17 cellular contexts compared by ENCODE assay signal in genomic region chr13:43293008-43293407, GRCh38.
"Had no signal": no experiment of that assay in that cellular context is flagged by ENCODE, and none has a peak within 500 bp of the region (broad histone marks: within the 10 kb centered on the region; RNA-seq: fewer than 3 reads in every experiment).

No MANE protein-coding gene starts in this region.

- H3K36me3 Mint-ChIP-seq: activated naive CD4-positive, alpha-beta T cell treated with anti-CD3 and anti-CD28 coated beads, Interleukin-2, amount 50 U/mL, for 24 hours had no signal

- H3K9me3 Mint-ChIP-seq: activated B cell treated with CpG ODN at 0.5 μM for 24 hours; activated naive CD4-positive, alpha-beta T cell treated with anti-CD3 and anti-CD28 coated beads, Interleukin-2, amount 50 U/mL, for 24 hours; activated T-cell treated with anti-CD3 and anti-CD28 coated beads, Interleukin-2, amount 50 U/mL, for 4 hours; T-helper 2 cell treated with Interferon-gamma antibody and Interleukin-4, amounts not matched to agents 5 μg/mL and 100 μg/mL, for 36 hours had no signal

- ATAC-seq: gastrocnemius medialis, left lung, upper lobe of right lung had no signal

- H3K4me3 Mint-ChIP-seq: activated B cell treated with CpG ODN at 0.5 μM for 24 hours; activated naive CD4-positive, alpha-beta T cell treated with anti-CD3 and anti-CD28 coated beads, Interleukin-2, amount 50 U/mL, for 24 hours; activated T-cell treated with anti-CD3 and anti-CD28 coated beads, Interleukin-2, amount 50 U/mL, for 4 hours; T-helper 2 cell treated with Interferon-gamma antibody and Interleukin-4, amounts not matched to agents 5 μg/mL and 100 μg/mL, for 36 hours had no signal

- FAIRE-seq: bronchial epithelial cell, kidney had no signal

- H3K27ac Mint-ChIP-seq: activated B cell treated with CpG ODN at 0.5 μM for 24 hours; activated naive CD4-positive, alpha-beta T cell treated with anti-CD3 and anti-CD28 coated beads, Interleukin-2, amount 50 U/mL, for 24 hours; progenitor cell of endocrine pancreas; T-helper 2 cell treated with Interferon-gamma antibody and Interleukin-4, amounts not matched to agents 5 μg/mL and 100 μg/mL, for 36 hours had no signal

- DNase-seq: activated B cell treated with CpG ODN at 0.5 μM for 24 hours; activated gamma-delta T cell; activated T-cell treated with anti-CD3 and anti-CD28 coated beads, Interleukin-2, amount 50 U/mL, for 4 hours; cerebellar nuclear complex; effector CD4-positive, alpha-beta T cell; gastrocnemius medialis; head of caudate nucleus; kidney; left lung; mammary epithelial cell; stimulated activated CD4-positive, alpha-beta T cell treated with anti-CD3 and anti-CD28 coated beads, Interleukin-2, amount 100 ng/mL, for 24 hours; testis; upper lobe of right lung had no signal

- H3K4me1 Mint-ChIP-seq: activated B cell treated with CpG ODN at 0.5 μM for 24 hours; activated naive CD4-positive, alpha-beta T cell treated with anti-CD3 and anti-CD28 coated beads, Interleukin-2, amount 50 U/mL, for 24 hours had no signal
